In the genomic region with DNA sequence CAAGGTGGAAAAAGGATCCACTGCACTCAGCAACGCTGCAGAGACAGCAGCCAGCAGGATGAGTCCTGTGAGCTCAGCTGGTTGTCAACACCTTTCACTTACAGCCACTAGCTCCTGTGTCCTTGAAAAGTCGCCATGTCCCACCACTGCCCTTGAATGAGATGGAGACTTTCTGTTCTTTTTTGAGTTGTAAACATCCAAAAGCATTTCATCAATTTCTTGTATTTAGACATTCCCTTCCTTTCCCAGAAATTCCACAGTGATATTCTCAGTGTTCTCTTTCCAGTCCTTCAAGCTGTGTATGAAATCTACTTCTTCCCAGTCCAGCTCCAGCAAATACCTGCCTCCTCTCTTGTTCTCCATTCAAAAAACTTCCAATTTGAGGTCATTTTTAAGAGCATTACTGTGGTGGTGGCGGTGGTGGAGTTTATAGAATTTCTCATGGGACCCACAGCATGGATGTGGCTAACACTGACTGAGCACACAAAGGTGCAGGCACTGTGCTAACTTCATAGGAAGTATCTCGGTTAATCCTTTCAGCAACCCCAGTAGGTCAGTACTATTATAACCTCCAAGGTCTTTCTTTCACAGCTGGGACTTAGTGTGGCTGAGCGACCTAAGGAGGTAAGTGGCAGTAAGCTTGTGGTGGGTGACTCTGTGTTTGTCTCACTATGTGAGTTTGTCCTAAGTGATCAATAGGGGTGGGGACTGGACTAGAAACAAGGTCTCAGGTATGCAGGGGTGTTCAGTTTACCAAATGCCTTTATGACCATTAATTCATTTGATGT, we compare ENCODE assay signal across 15 cellular contexts. TPM values are rescaled to one million over a fixed set of nuclear protein-coding genes. Genes with fewer than 3 reads are reported as not detected.
DNase-seq lines count a peak whose midpoint lies in the region; ATAC-seq and TF ChIP-seq lines count a peak whose summit lies in the region.
"Had no signal": no experiment of that assay in that cellular context is flagged by ENCODE, and none has a peak within 500 bp of the region (broad histone marks: within the 10 kb centered on the region; RNA-seq: fewer than 3 reads in every experiment).

No MANE protein-coding gene starts in this region.

- CTCF ChIA-PET in IMR-90 (lab: Yijun Ruan, JAX), result interaction anchor here (0.8 to 1.6 kb wide), 4 partner anchors 10 to 159 kb away, joined by 3 to 5 read pairs (median 3); no protein-coding TSS in a partner anchor

- H3K27me3 ChIP-seq in IMR-90 (ENCODE audit: control insufficient read depth, insufficient read depth, low read length) (0 out of 2 replicates have a peak, but pooled peaks cover 2% of the 10 kb centered on the region), lower lobe of right lung (ENCODE audit: low read depth) (no peaks in the 10 kb centered on the region), stomach (no peaks in the 10 kb centered on the region)

- H3K14ac ChIP-seq in IMR-90 (replicated peaks; ENCODE audit: low read depth, low read length), result no peak overlapping the region; the same call in 1 of the 2 replicates

- dilution Hi-C loops in IMR-90 (cut with HindIII; ENCODE audit: low sequenced_read_pairs, unreplicated experiment), result no loop called here

- no TSS peak for BruUV-seq in IMR-90 (replicated peaks; lab: Mats Ljungman, UMichigan)

- H4K20me1 ChIP-seq in IMR-90 (ENCODE audit: insufficient read depth, low read length), result no peaks in the 10 kb centered on the region

- peak overlapping the region; percentile 41; the same call in 1 of the 2 replicates for H3K4me2 ChIP-seq in IMR-90 (ENCODE audit: low read depth, low read length)

- WGBS in IMR-90 (ENCODE audit: extremely low coverage in 2 of 2, insufficient read length in 1 of 2), 2 experiments, result no CpG with 5 or more reads among the region's 5 CpGs
- 53 to 66% (median 59%) methylated on average over 5 of the region's 5 CpGs for WGBS in stomach, 5 donors

- H3K36me3 ChIP-seq in IMR-90 (ENCODE audit: control insufficient read depth, insufficient read depth, low read length), result no peaks in the 10 kb centered on the region
- H3K36me3 ChIP-seq in lower lobe of right lung, result no peaks in the 10 kb centered on the region
- H3K36me3 ChIP-seq in stomach, result no peaks in the 10 kb centered on the region

- H2BK120ac ChIP-seq in IMR-90 (ENCODE audit: low read depth, low read length), result peak overlapping the region; percentile 41; the same call in 1 of the 2 replicates

- H2AFZ ChIP-seq in IMR-90 (replicated peaks; ENCODE audit: low read length, poor library complexity), result no peak overlapping the region

- H4K5ac ChIP-seq in IMR-90 (ENCODE audit: low read depth, low read length), result peak overlapping the region; percentile 50; the same call in 1 of the 2 replicates

- peaks cover 7% of the 10 kb centered on the region; the same call in 1 of the 2 replicates for H3K9me1 ChIP-seq in IMR-90 (ENCODE audit: insufficient read depth, low read length)

- H2BK15ac ChIP-seq in IMR-90 (ENCODE audit: low read depth, low read length), result no peak overlapping the region; the same call in 2 of the 3 replicates

- H3K4ac ChIP-seq in IMR-90 (ENCODE audit: low read depth, low read length), result peak overlapping the region; percentile 64; the same call in 1 of the 2 replicates

- peak overlapping the region; percentile 69; the same call in 1 of the 2 replicates for H3K18ac ChIP-seq in IMR-90 (ENCODE audit: low read depth, low read length)

- TF ChIP-seq CTCF in IMR-90 (conservative IDR thresholded peaks at IDR 0.05; ENCODE audit: low read depth, low read length), result no peak
- TF ChIP-seq CTCF in lower lobe of right lung (IDR thresholded peaks at IDR 0.05), result no peak
- no peak for TF ChIP-seq CTCF in stomach (IDR thresholded peaks at IDR 0.05)

- H3K4me1 ChIP-seq in IMR-90 (ENCODE audit: control insufficient read depth, insufficient read depth, low read length), result peaks cover 12% of the 10 kb centered on the region; the same call in 1 of the 2 replicates
- peaks cover 60% of the 10 kb centered on the region for H3K4me1 ChIP-seq in lower lobe of right lung
- H3K4me1 ChIP-seq in stomach, result peaks cover 22 to 63% (median 39%) of the 10 kb centered on the region in 4 donors

- in situ Hi-C loops in IMR-90 (cut with MboI; ENCODE audit: low sequenced_read_pairs), result no loop called here

- POLR2A ChIA-PET in IMR-90 (lab: Charles Lee; ENCODE audit: unreplicated experiment), result interaction anchor here (1.4 kb wide), 1 partner anchor 152 kb away, joined by 5 read pairs; the partner anchor contains the start of gene ANXA6

- no peaks in the 10 kb centered on the region for H3K79me1 ChIP-seq in IMR-90 (ENCODE audit: low read depth in 1 of 2, low read length in 2 of 2)

- no peak overlapping the region; a peak in 1 of 4 replicates for H4K8ac ChIP-seq in IMR-90 (ENCODE audit: low read depth in 2 of 2, low read length in 2 of 2)

- no peak overlapping the region for H3K23ac ChIP-seq in IMR-90 (ENCODE audit: low read depth, low read length)

- H3K27ac ChIP-seq in IMR-90 (ENCODE audit: insufficient read depth, low read length) (peak overlapping the region; percentile 89; the same call in 1 of the 2 replicates), lower lobe of right lung (peak overlapping the region; percentile 83), stomach (peak overlapping the region; percentile 72 to 86 (median 84))

- peak overlapping the region; percentile 77; the same call in 1 of the 2 replicates for H2BK20ac ChIP-seq in IMR-90 (ENCODE audit: low read depth, low read length)

- no peak for TF ChIP-seq POLR2A in IMR-90 (IDR thresholded peaks at IDR 0.05; ENCODE audit: low read depth, low read length)
- TF ChIP-seq POLR2A in stomach (IDR thresholded peaks at IDR 0.05), result no peak

- no peak overlapping the region for H2BK5ac ChIP-seq in IMR-90 (ENCODE audit: low read depth, low read length, poor library complexity, severe bottlenecking)

- peak overlapping the region; percentile 73; the same call in 1 of the 2 replicates for H2AK5ac ChIP-seq in IMR-90 (ENCODE audit: low read depth, low read length)

- no peak for DNase-seq in IMR-90
- peak; percentile 14 for DNase-seq in fibroblast of gingiva (ENCODE audit: low read depth)
- DNase-seq in lower lobe of right lung, result no peak
- no peak for DNase-seq in stomach
- DNase-seq in NCI-H1417 treated with DMSO at 0.1 percent for 48 hours (lab: John Stamatoyannopoulos, UW), result no peak
- no peak for DNase-seq in NCI-H1105 treated with DMSO at 0.1 percent for 48 hours (lab: John Stamatoyannopoulos, UW)
- DNase-seq in activated naive CD4-positive, alpha-beta T cell treated with anti-CD3 and anti-CD28 coated beads, Interleukin-2, amount 50 U/mL, for 16 hours, result no peak
- DNase-seq in posterior vena cava (ENCODE audit: low spot score), result no peak
- DNase-seq: activated naive CD8-positive, alpha-beta T cell treated with anti-CD3 and anti-CD28 coated beads, Interleukin-2, amount 10 ng/mL, durations not matched to agents 7 days and 5 days; H9; mesendoderm; NCI-H1092; NCI-H524; SHP77; trophoblast cell had no signal

- H3K4me3 ChIP-seq in IMR-90 (ENCODE audit: insufficient read depth, low read depth, low read length) (no peak overlapping the region), lower lobe of right lung (peak overlapping the region; percentile 15), stomach (peak overlapping the region in 1 of 4 donors; percentile 1)

- peak overlapping the region; percentile 34 for H2AK9ac ChIP-seq in IMR-90 (replicated peaks; ENCODE audit: low read depth, low read length, poor library complexity)

- H4K91ac ChIP-seq in IMR-90 (ENCODE audit: insufficient read depth, low read depth, low read length), result 0 out of 2 replicates have a peak overlapping the region, but pooled peaks have one; percentile 32

- peak overlapping the region; percentile 42; the same call in 1 of the 2 replicates for H3K9ac ChIP-seq in IMR-90 (ENCODE audit: low read depth, low read length)

- TF ChIP-seq EP300 in stomach (IDR thresholded peaks at IDR 0.05), result peak; percentile 52

- no peak for TF ChIP-seq RAD21 in IMR-90 (IDR thresholded peaks at IDR 0.05; ENCODE audit: low read length)

- intact Hi-C loops in IMR-90 (cut with micrococcal nuclease) (no loop called here), lower lobe of right lung (cut with DNase I) (no loop called here), stomach (cut with DNase I; ENCODE audit: low total_unique reads) (no loop called here), posterior vena cava (cut with DNase I) (no loop called here)

- H3K56ac ChIP-seq in IMR-90 (ENCODE audit: extremely low read depth, insufficient read depth, low read length), result no peak overlapping the region

- ATAC-seq in IMR-90 (ENCODE audit: low read depth) (peak; percentile 30), lower lobe of right lung (peak; percentile 28 to 32)

- H3K9me3 ChIP-seq in IMR-90 (ENCODE audit: control insufficient read depth, insufficient read depth, low read length) (no peaks in the 10 kb centered on the region), lower lobe of right lung (no peaks in the 10 kb centered on the region), stomach (no peaks in the 10 kb centered on the region)

TF ChIP-seq in IMR-90, 13 proteins besides CTCF, POLR2A, EP300 and RAD21 (continues in another document):
- TF ChIP-seq MAFK (IDR thresholded peaks at IDR 0.05; ENCODE audit: low read depth, low read length) (no peak), CHD1 (IDR thresholded peaks at IDR 0.05; ENCODE audit: low read depth, low read length) (no peak), SMC3 (IDR thresholded peaks at IDR 0.05; ENCODE audit: low read depth, low read length) (no peak), RCOR1 (IDR thresholded peaks at IDR 0.05; ENCODE audit: insufficient replicate concordance, low read length) (no peak), MXI1 (IDR thresholded peaks at IDR 0.05; ENCODE audit: borderline replicate concordance, low read depth, low read length) (no peak), NFE2L2 (IDR thresholded peaks at IDR 0.05; ENCODE audit: low read depth, low read length) (no peak)
- TF ChIP-seq, protein P1, sequence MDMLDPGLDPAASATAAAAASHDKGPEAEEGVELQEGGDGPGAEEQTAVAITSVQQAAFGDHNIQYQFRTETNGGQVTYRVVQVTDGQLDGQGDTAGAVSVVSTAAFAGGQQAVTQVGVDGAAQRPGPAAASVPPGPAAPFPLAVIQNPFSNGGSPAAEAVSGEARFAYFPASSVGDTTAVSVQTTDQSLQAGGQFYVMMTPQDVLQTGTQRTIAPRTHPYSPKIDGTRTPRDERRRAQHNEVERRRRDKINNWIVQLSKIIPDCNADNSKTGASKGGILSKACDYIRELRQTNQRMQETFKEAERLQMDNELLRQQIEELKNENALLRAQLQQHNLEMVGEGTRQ (IDR thresholded peaks at IDR 0.05; ENCODE audit: low read depth, low read length), result no peak

RNA-seq across cellular contexts. Expression of gene GPX3, which starts 15.0 kb away (rescaled TPM):
- total RNA-seq in IMR-90 (2012; rRNA removed) (0.28 and 0.36 TPM in 2 replicates), lower lobe of right lung (855 TPM), stomach (100 to 1,000 TPM in 4 of 5 donors, 10 to 100 TPM in 1; 70.5 to 828 (median 245) TPM), posterior vena cava (1,000 to 10,000 TPM in 1 of 2 donors, 100 to 1,000 TPM in 1; 993 to 1,026 TPM)
- polyA plus RNA-seq in IMR-90 (2012; rRNA removed) (1.0 and 1.3 TPM in 2 replicates), stomach (100 to 1,000 TPM; 232 to 715 (median 360) TPM)
- polyA plus RNA-seq in IMR-90 (2012; cell fraction: cytosol; rRNA removed), result 0.89 and 1.2 TPM in 2 replicates
- polyA plus RNA-seq in IMR-90 (2012; cell fraction: nucleus; rRNA removed; ENCODE audit: low replicate concordance), result 0.37 and 0.38 TPM in 2 replicates
- total RNA-seq: activated naive CD8-positive, alpha-beta T cell treated with anti-CD3 and anti-CD28 coated beads, Interleukin-2, amount 10 ng/mL, durations not matched to agents 7 days and 5 days had no signal

Comparison
In these comparisons a context has a peak if more than half of its experiments do, and no peak if none do; other contexts are left out.
1. RNA of gene GPX3, which starts 15.0 kb away (total RNA-seq): 993 to 1,026 TPM in posterior vena cava, 855 TPM in lower lobe of right lung (single experiment) and 70.5 to 828 TPM in stomach; 0.28 to 0.36 TPM in IMR-90; every median in the first group is over 10 times any median in the second.
2. Peak in every context shown above with its lines, with median percentiles within 50 percentile points of each other: H3K27ac ChIP-seq.